ENCODE assay signal across 8 cellular contexts in genomic region chr6:137219664-137220252, GRCh38. TPM values are rescaled to one million over a fixed set of nuclear protein-coding genes. Genes with fewer than 3 reads are reported as not detected.
DNase-seq lines count a peak whose midpoint lies in the region; ATAC-seq and TF ChIP-seq lines count a peak whose summit lies in the region.

No MANE protein-coding gene starts in this region.

- peaks cover 41% of the 10 kb centered on the region for H3K79me2 ChIP-seq in neural cell (replicated peaks; ENCODE audit: insufficient read depth, low read length)

- no peak for TF ChIP-seq EP300 in neural cell (conservative IDR thresholded peaks at IDR 0.05; ENCODE audit: poor library complexity, severe bottlenecking)

- no peak for TF ChIP-seq RAD21 in neural cell (conservative IDR thresholded peaks at IDR 0.05)

- TF ChIP-seq CTCF in choroid plexus epithelial cell (conservative IDR thresholded peaks at IDR 0.05; ENCODE audit: low read depth, low read length) (no peak), neural cell (IDR thresholded peaks at IDR 0.05; ENCODE audit: poor library complexity, severe bottlenecking) (no peak)

- H3K9me3 ChIP-seq in HUES6 (ENCODE audit: control insufficient read depth, insufficient read depth, low read depth, low read length) (peaks cover 4% of the 10 kb centered on the region; the same call in 1 of the 2 replicates), neural cell (ENCODE audit: low read length) (no peaks in the 10 kb centered on the region)

- H3K9ac ChIP-seq in HUES6 (ENCODE audit: low read length) (peak overlapping the region; percentile 96), neural cell (ENCODE audit: low read length) (peak overlapping the region; percentile 93)

- H3K27me3 ChIP-seq in HUES6 (ENCODE audit: control insufficient read depth, insufficient read depth, low read length) = no peaks in the 10 kb centered on the region
- H3K27me3 ChIP-seq in neural cell (ENCODE audit: insufficient read depth, low read depth, low read length) = no peaks in the 10 kb centered on the region

- peak overlapping the region; percentile 83 for H3K4me2 ChIP-seq in neural cell (ENCODE audit: low read length)

- H3K9me2 ChIP-seq in neural cell (ENCODE audit: insufficient read depth, low read length) = no peaks in the 10 kb centered on the region

- peaks cover 21% of the 10 kb centered on the region for H3K4me1 ChIP-seq in HUES6 (ENCODE audit: control insufficient read depth, insufficient read depth, low read length)

- DNase-seq in choroid plexus epithelial cell (ENCODE audit: low read depth) (no peak), NCI-H82 treated with DMSO at 0.1 percent for 48 hours (lab: John Stamatoyannopoulos, UW; ENCODE audit: unreplicated experiment) (no peak), NCI-H748 (lab: John Stamatoyannopoulos, UW; ENCODE audit: unreplicated experiment) (no peak), CD1c-positive myeloid dendritic cell (ENCODE audit: extremely low spot score) (no peak)

- H4K20me1 ChIP-seq in neural cell (ENCODE audit: insufficient read depth) = no peaks in the 10 kb centered on the region

- H3K4me3 ChIP-seq in HUES6 (ENCODE audit: low read depth, low read length) = peak overlapping the region; percentile 98
- peak overlapping the region; percentile 94 for H3K4me3 ChIP-seq in choroid plexus epithelial cell (ENCODE audit: low read depth, low read length)
- H3K4me3 ChIP-seq in neural cell (ENCODE audit: low read length) = peak overlapping the region; percentile 96

- H2AFZ ChIP-seq in neural cell (ENCODE audit: low read depth, low read length) = peak overlapping the region; percentile 81

- no peaks in the 10 kb centered on the region for H3F3A ChIP-seq in neural cell (ENCODE audit: insufficient read depth, low read length, poor library complexity, severe bottlenecking)

- peak; percentile 17 for ATAC-seq in GM19035 (IDR thresholded peaks at IDR 0.05; ENCODE audit: unreplicated experiment)
- no peak for ATAC-seq in HG02981 (IDR thresholded peaks at IDR 0.05; ENCODE audit: unreplicated experiment)

- H3K36me3 ChIP-seq in HUES6 (ENCODE audit: control insufficient read depth, insufficient read depth, low read length) = peaks cover 11% of the 10 kb centered on the region; the same call in 1 of the 2 replicates
- no peaks in the 10 kb centered on the region for H3K36me3 ChIP-seq in neural cell (ENCODE audit: insufficient read depth, low read length)

- H3K27ac ChIP-seq in HUES6 (ENCODE audit: low read depth, low read length) (peak overlapping the region; percentile 35; the same call in 1 of the 2 replicates), neural cell (ENCODE audit: low read length) (peak overlapping the region; percentile 92)

TF ChIP-seq in neural cell, 6 proteins besides CTCF, POLR2A, EP300 and RAD21:
- no peak for TF ChIP-seq EZH2 (IDR thresholded peaks at IDR 0.05; ENCODE audit: borderline replicate concordance, insufficient read depth, low read length, poor library complexity, severe bottlenecking)
- TF ChIP-seq SMC3 (conservative IDR thresholded peaks at IDR 0.05; ENCODE audit: poor library complexity) = no peak
- TF ChIP-seq POLR2AphosphoS5 (IDR thresholded peaks at IDR 0.05) = no peak
- TF ChIP-seq MXI1 (conservative IDR thresholded peaks at IDR 0.05; ENCODE audit: poor library complexity, severe bottlenecking) = no peak
- no peak for TF ChIP-seq TAF1 (IDR thresholded peaks at IDR 0.05; ENCODE audit: low read depth)
- TF ChIP-seq, protein P1, sequence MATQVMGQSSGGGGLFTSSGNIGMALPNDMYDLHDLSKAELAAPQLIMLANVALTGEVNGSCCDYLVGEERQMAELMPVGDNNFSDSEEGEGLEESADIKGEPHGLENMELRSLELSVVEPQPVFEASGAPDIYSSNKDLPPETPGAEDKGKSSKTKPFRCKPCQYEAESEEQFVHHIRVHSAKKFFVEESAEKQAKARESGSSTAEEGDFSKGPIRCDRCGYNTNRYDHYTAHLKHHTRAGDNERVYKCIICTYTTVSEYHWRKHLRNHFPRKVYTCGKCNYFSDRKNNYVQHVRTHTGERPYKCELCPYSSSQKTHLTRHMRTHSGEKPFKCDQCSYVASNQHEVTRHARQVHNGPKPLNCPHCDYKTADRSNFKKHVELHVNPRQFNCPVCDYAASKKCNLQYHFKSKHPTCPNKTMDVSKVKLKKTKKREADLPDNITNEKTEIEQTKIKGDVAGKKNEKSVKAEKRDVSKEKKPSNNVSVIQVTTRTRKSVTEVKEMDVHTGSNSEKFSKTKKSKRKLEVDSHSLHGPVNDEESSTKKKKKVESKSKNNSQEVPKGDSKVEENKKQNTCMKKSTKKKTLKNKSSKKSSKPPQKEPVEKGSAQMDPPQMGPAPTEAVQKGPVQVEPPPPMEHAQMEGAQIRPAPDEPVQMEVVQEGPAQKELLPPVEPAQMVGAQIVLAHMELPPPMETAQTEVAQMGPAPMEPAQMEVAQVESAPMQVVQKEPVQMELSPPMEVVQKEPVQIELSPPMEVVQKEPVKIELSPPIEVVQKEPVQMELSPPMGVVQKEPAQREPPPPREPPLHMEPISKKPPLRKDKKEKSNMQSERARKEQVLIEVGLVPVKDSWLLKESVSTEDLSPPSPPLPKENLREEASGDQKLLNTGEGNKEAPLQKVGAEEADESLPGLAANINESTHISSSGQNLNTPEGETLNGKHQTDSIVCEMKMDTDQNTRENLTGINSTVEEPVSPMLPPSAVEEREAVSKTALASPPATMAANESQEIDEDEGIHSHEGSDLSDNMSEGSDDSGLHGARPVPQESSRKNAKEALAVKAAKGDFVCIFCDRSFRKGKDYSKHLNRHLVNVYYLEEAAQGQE (IDR thresholded peaks at IDR 0.05; ENCODE audit: borderline replicate concordance) = no peak

RNA-seq across cellular contexts. Expression of gene IFNGR1, which starts 0.6 kb away (rescaled TPM):
- polyA plus RNA-seq in neural cell = 49.5 and 57.2 TPM in 2 replicates
- 64.5 and 66.2 TPM in 2 replicates for polyA minus RNA-seq in neural cell

RNA-seq across cellular contexts. Expression of gene IL22RA2, which starts 46.3 kb away (rescaled TPM):
- polyA plus RNA-seq in neural cell = not detected in 2 replicates
- polyA minus RNA-seq in neural cell = not detected in 2 replicates
